8 cellular contexts compared by ENCODE assay signal in the genomic region with DNA sequence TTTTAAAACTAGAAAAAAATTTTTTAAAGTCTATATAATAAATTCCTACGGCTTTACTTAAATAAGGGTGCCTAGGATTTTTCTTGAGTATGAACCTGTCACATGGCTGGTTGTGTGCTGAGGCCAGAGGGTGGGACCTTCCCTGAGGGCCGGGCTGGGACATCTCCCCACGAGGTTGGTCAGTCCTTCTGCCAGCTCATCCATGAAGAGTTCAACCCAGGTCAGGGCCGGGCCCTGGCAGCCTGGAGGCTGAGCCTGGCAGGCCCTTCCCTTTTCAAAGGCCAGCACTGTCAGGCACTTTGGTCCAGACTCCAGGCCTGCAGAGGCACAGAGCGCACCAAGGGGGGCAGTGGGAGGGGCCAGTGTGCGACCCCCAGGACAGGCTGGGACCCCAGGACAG. TPM values are rescaled to one million over a fixed set of nuclear protein-coding genes. Genes with fewer than 3 reads are reported as not detected.
A peak's percentile ranks its signal among the peaks of the same experiment; 100 is the strongest.
DNase-seq lines count a peak whose midpoint lies in the region; ATAC-seq and TF ChIP-seq lines count a peak whose summit lies in the region.

No MANE protein-coding gene starts in this region.

- H3K4me1 ChIP-seq in vagina = peaks cover 15% of the 10 kb centered on the region

- intact Hi-C loops in left colon (cut with DNase I, micrococcal nuclease) (no loop called here), vagina (cut with DNase I) (no loop called here)

- H3K27me3 ChIP-seq in vagina = no peaks in the 10 kb centered on the region

- TF ChIP-seq POLR2A in vagina (IDR thresholded peaks at IDR 0.05) = no peak

- no peak overlapping the region for H3K4me3 ChIP-seq in vagina

- peak overlapping the region; percentile 20 for H3K27ac ChIP-seq in vagina

- no peaks in the 10 kb centered on the region for H3K36me3 ChIP-seq in vagina

- H3K9me3 ChIP-seq in vagina = no peaks in the 10 kb centered on the region

- peak; percentile 39 for DNase-seq in SIG-M5 treated with dmso at 0.1 percent for 504 hours (lab: John Stamatoyannopoulos, UW; ENCODE audit: unreplicated experiment)
- no peak for DNase-seq in SIG-M5 (lab: John Stamatoyannopoulos, UW)
- peak; percentile 2 for DNase-seq in amniotic stem cell (lab: John Stamatoyannopoulos, UW)
- DNase-seq in left colon = peak; percentile 39 to 63
- no peak for DNase-seq in vagina (ENCODE audit: extremely low spot score in 2 of 2)
- no peak for DNase-seq in NCI-H2171 treated with DMSO at 0.1 percent for 48 hours (lab: John Stamatoyannopoulos, UW)

- peak; percentile 92 for ATAC-seq in left colon
- ATAC-seq in HG02759 (IDR thresholded peaks at IDR 0.05; ENCODE audit: unreplicated experiment) = no peak
- no peak for ATAC-seq in GM18873 (IDR thresholded peaks at IDR 0.05; ENCODE audit: low FRiP score, unreplicated experiment)

- TF ChIP-seq CTCF in vagina (IDR thresholded peaks at IDR 0.05) = no peak

RNA-seq across cellular contexts. Expression of a gene that starts 31.8 kb away (rescaled TPM):
- total RNA-seq in left colon (10 to 100 TPM; 14.9 to 40.8 TPM), vagina (82.7 TPM)

Comparison
In these comparisons a context has a peak if more than half of its experiments do, and no peak if none do; other contexts are left out.
1. DNase-seq: peak in SIG-M5 treated with dmso at 0.1 percent for 504 hours (single experiment), amniotic stem cell (single experiment) and left colon (2 of 2); none in SIG-M5 (single experiment), vagina (0 of 2) and NCI-H2171 treated with DMSO at 0.1 percent for 48 hours (single experiment).